ENCODE assay signal across 1 cellular context in genomic region chr11:67438121-67438902, GRCh38.
TF ChIP-seq lines count a peak whose summit lies in the region.

No MANE protein-coding gene starts in this region.

TF ChIP-seq in K562, 482 proteins besides CTCF, POLR2A, EP300 and RAD21:
- TF ChIP-seq ZKSCAN3 (CRISPR knock-in tag; IDR thresholded peaks at IDR 0.05) (no peak), USF1 (CRISPR knock-in tag; IDR thresholded peaks at IDR 0.05) (no peak), MYBL2 (IDR thresholded peaks at IDR 0.05; ENCODE audit: low read depth) (no peak), MYBL2 (CRISPR knock-in tag; IDR thresholded peaks at IDR 0.05; ENCODE audit: borderline replicate concordance) (no peak), ZBTB33 (CRISPR knock-in tag; IDR thresholded peaks at IDR 0.05) (peak; percentile 92), MXD1 (CRISPR knock-in tag; IDR thresholded peaks at IDR 0.05; ENCODE audit: borderline replicate concordance, poor library complexity, severe bottlenecking) (no peak), PTTG1 (tag; IDR thresholded peaks at IDR 0.05; ENCODE audit: low read depth) (no peak), XRCC5 (IDR thresholded peaks at IDR 0.05; ENCODE audit: low read depth, low read length) (no peak), ZFP36 (IDR thresholded peaks at IDR 0.05; ENCODE audit: low read depth, low read length, partially characterized antibody) (peak; percentile 17), ATF4 (CRISPR knock-in tag; IDR thresholded peaks at IDR 0.05) (no peak), PURB (CRISPR knock-in tag; IDR thresholded peaks at IDR 0.05; ENCODE audit: low read depth) (no peak), ZNF280B (CRISPR knock-in tag; IDR thresholded peaks at IDR 0.05) (no peak), POLR2G (IDR thresholded peaks at IDR 0.05; ENCODE audit: low read depth, low read length) (peak; percentile 74), THRAP3 (IDR thresholded peaks at IDR 0.05; ENCODE audit: borderline replicate concordance) (no peak), HNRNPK (IDR thresholded peaks at IDR 0.05; ENCODE audit: low read depth, low read length, poor library complexity, severe bottlenecking) (no peak), OTX1 (CRISPR knock-in tag; IDR thresholded peaks at IDR 0.05) (no peak), HMGN3 (IDR thresholded peaks at IDR 0.05; ENCODE audit: borderline replicate concordance, extremely low read depth, insufficient read length, low read depth, low read length) (no peak), L3MBTL2 (IDR thresholded peaks at IDR 0.05) (no peak), ZFX (CRISPR knock-in tag; IDR thresholded peaks at IDR 0.05) (peak; percentile 35; the same call in 1 of the 2 replicates), MNT (conservative IDR thresholded peaks at IDR 0.05) (no peak), CAMTA2 (CRISPR knock-in tag; conservative IDR thresholded peaks at IDR 0.05) (no peak), HNRNPL (IDR thresholded peaks at IDR 0.05; ENCODE audit: low read depth, low read length) (peak; percentile 43; the same call in 1 of the 2 replicates), MYNN (IDR thresholded peaks at IDR 0.05) (peak; percentile 9; the same call in 1 of the 2 replicates), MYNN (CRISPR knock-in tag; IDR thresholded peaks at IDR 0.05) (no peak), CCNT2 (IDR thresholded peaks at IDR 0.05; ENCODE audit: borderline replicate concordance, extremely low read depth, insufficient read length, low read depth, low read length) (peak; percentile 19), RBFOX2 (IDR thresholded peaks at IDR 0.05; ENCODE audit: low read depth, low read length) (peak; percentile 69), POLR2H (tag; IDR thresholded peaks at IDR 0.05; ENCODE audit: low read depth) (no peak), ZNF212 (CRISPR knock-in tag; IDR thresholded peaks at IDR 0.05) (no peak), TFAP4 (CRISPR knock-in tag; IDR thresholded peaks at IDR 0.05; ENCODE audit: borderline replicate concordance) (peak; percentile 24; the same call in 1 of the 2 replicates), TEAD4 (IDR thresholded peaks at IDR 0.05; ENCODE audit: low read length) (no peak), TEAD4 (CRISPR knock-in tag; IDR thresholded peaks at IDR 0.05; ENCODE audit: borderline replicate concordance) (no peak), RUNX1 (IDR thresholded peaks at IDR 0.05; ENCODE audit: low read depth) (no peak), ZNF740 (CRISPR knock-in tag; IDR thresholded peaks at IDR 0.05) (0 out of 2 replicates have a peak, but pooled peaks have one; percentile 18), ZNF740 (tag; IDR thresholded peaks at IDR 0.05) (no peak), POLR2B (IDR thresholded peaks at IDR 0.05; ENCODE audit: low read depth, partially characterized antibody) (peak; percentile 41), CEBPZ (IDR thresholded peaks at IDR 0.05; ENCODE audit: borderline replicate concordance, low read depth, low read length) (no peak), ZC3H11A (IDR thresholded peaks at IDR 0.05; ENCODE audit: low read depth, low read length) (no peak), ESRRB (CRISPR knock-in tag; IDR thresholded peaks at IDR 0.05; ENCODE audit: borderline replicate concordance) (no peak), ZMIZ1 (IDR thresholded peaks at IDR 0.05; ENCODE audit: low read depth in 2 of 2, low read length in 2 of 2) (no peak), E4F1 (CRISPR knock-in tag; IDR thresholded peaks at IDR 0.05; ENCODE audit: borderline replicate concordance) (no peak)
